In genomic region chr14:99821519-99822165, GRCh38 we compare ENCODE assay signal across 10 cellular contexts. TPM values are rescaled to one million over a fixed set of nuclear protein-coding genes. Genes with fewer than 3 reads are reported as not detected.
A peak's percentile ranks its signal among the peaks of the same experiment; 100 is the strongest.
DNase-seq lines count a peak whose midpoint lies in the region; ATAC-seq and TF ChIP-seq lines count a peak whose summit lies in the region.
"Had no signal": no experiment of that assay in that cellular context is flagged by ENCODE, and none has a peak within 500 bp of the region (broad histone marks: within the 10 kb centered on the region; RNA-seq: fewer than 3 reads in every experiment).

No MANE protein-coding gene starts in this region.

- no peak for TF ChIP-seq EP300 in esophagus muscularis mucosa (IDR thresholded peaks at IDR 0.05)

- H3K36me3 ChIP-seq in esophagus muscularis mucosa (peaks cover 0 to 3% (median 0%) of the 10 kb centered on the region in 4 donors), WERI-Rb-1 (no peaks in the 10 kb centered on the region; the same call in 1 of the 2 replicates)
- H3K36me3 ChIP-seq: left ventricle myocardium inferior had no signal

- no peak overlapping the region for H3K4me3 ChIP-seq in AG04449 (ENCODE audit: low read depth, low read length)
- no peak overlapping the region for H3K4me3 ChIP-seq in HFF-Myc (replicated peaks; ENCODE audit: low read depth, low read length)
- no peak overlapping the region for H3K4me3 ChIP-seq in foreskin fibroblast (ENCODE audit: low read depth in 1 of 2, low read length in 2 of 2)
- no peak overlapping the region for H3K4me3 ChIP-seq in esophagus muscularis mucosa
- H3K4me3 ChIP-seq in WERI-Rb-1 (ENCODE audit: low read depth, low read length) = no peak overlapping the region
- H3K4me3 ChIP-seq: left ventricle myocardium inferior had no signal

- POLR2A ChIA-PET in AG04449 (lab: Yijun Ruan, JAX) = interaction anchor here (0.6 to 0.7 kb wide), 2 partner anchors 20 to 49 kb away, joined by 3 read pairs; no protein-coding TSS in a partner anchor

- TF ChIP-seq CTCF in AG04449 (IDR thresholded peaks at IDR 0.05; ENCODE audit: insufficient read depth, low read length, missing control alignments) = no peak
- no peak for TF ChIP-seq CTCF in HFF-Myc (IDR thresholded peaks at IDR 0.05; ENCODE audit: low read depth, low read length, missing control alignments)
- no peak for TF ChIP-seq CTCF in foreskin fibroblast (IDR thresholded peaks at IDR 0.05; ENCODE audit: low read depth, low read length)
- no peak for TF ChIP-seq CTCF in esophagus muscularis mucosa (IDR thresholded peaks at IDR 0.05)
- no peak for TF ChIP-seq CTCF in WERI-Rb-1 (IDR thresholded peaks at IDR 0.05; ENCODE audit: low read depth, low read length)

- CTCF ChIA-PET in AG04449 (lab: Yijun Ruan, JAX) = interaction anchor here (0.9 to 2.7 kb wide), 5 partner anchors 10 to 92 kb away, joined by 3 to 13 read pairs (median 8); partner anchors contain the start of gene EML1

- H3K27ac ChIP-seq in esophagus muscularis mucosa (replicated peaks in 1 of 4) = no peak overlapping the region
- no peak overlapping the region for H3K27ac ChIP-seq in WERI-Rb-1
- H3K27ac ChIP-seq: left ventricle myocardium inferior had no signal

- H3K9me3 ChIP-seq in esophagus muscularis mucosa = no peaks in the 10 kb centered on the region
- no peaks in the 10 kb centered on the region for H3K9me3 ChIP-seq in WERI-Rb-1 (ENCODE audit: severe bottlenecking)
- H3K9me3 ChIP-seq: left ventricle myocardium inferior had no signal

- WGBS in esophagus muscularis mucosa = 68% methylated on average over 7 of the region's 7 CpGs

- DNase-seq in AG04449 (ENCODE audit: low read depth, low spot score) (peak; percentile 84), HFF-Myc (ENCODE audit: extremely low read depth, low read depth) (peak; percentile 63), RKO (ENCODE audit: low spot score) (peak; percentile 2), foreskin fibroblast (peak; percentile 72 to 74), esophagus muscularis mucosa (ENCODE audit: extremely low spot score) (no peak), WERI-Rb-1 (no peak)
- DNase-seq: left ventricle myocardium inferior had no signal

- H3K27me3 ChIP-seq in esophagus muscularis mucosa (no peaks in the 10 kb centered on the region), WERI-Rb-1 (ENCODE audit: insufficient read depth, low read depth, severe bottlenecking) (no peaks in the 10 kb centered on the region)

- intact Hi-C loops in esophagus muscularis mucosa (cut with DNase I) = no loop called here

- ATAC-seq in GM21423 (IDR thresholded peaks at IDR 0.05; ENCODE audit: unreplicated experiment) = no peak
- ATAC-seq in HG02884 (IDR thresholded peaks at IDR 0.05; ENCODE audit: unreplicated experiment) = no peak
- ATAC-seq: HCT116 had no signal

- no peak for TF ChIP-seq POLR2A in esophagus muscularis mucosa (IDR thresholded peaks at IDR 0.05; ENCODE audit: low read depth)

- H3K4me1 ChIP-seq in esophagus muscularis mucosa = peaks cover 9 to 42% (median 20%) of the 10 kb centered on the region in 4 donors

RNA-seq across cellular contexts. Expression of gene EML1, which starts 28.4 kb away (rescaled TPM):
- total RNA-seq in esophagus muscularis mucosa = 100 to 1,000 TPM in 3 of 4 donors, 10 to 100 TPM in 1; 92.3 to 131 (median 119) TPM

Comparison
In these comparisons a context has a peak if more than half of its experiments do, and no peak if none do; other contexts are left out.
1. DNase-seq: peak in AG04449 (single experiment), HFF-Myc (single experiment), RKO (single experiment) and foreskin fibroblast (2 of 2); none in esophagus muscularis mucosa (single experiment) and WERI-Rb-1 (single experiment).